ENCODE assay signal across 1 cellular context in genomic region chr21:21232320-21232719, GRCh38.
TF ChIP-seq lines count a peak whose summit lies in the region.

No MANE protein-coding gene starts in this region.

TF ChIP-seq in liver, 16 proteins besides CTCF, POLR2A, EP300 and RAD21 (continued from another document):
- TF ChIP-seq REST (IDR thresholded peaks at IDR 0.05): no peak
